20 cellular contexts compared by ENCODE assay signal in genomic region chr5:179221877-179222220, GRCh38.
A peak's percentile ranks its signal among the peaks of the same experiment; 100 is the strongest.
DNase-seq lines count a peak whose midpoint lies in the region; ATAC-seq and TF ChIP-seq lines count a peak whose summit lies in the region.
"Had no signal": no experiment of that assay in that cellular context is flagged by ENCODE, and none has a peak within 500 bp of the region (broad histone marks: within the 10 kb centered on the region; RNA-seq: fewer than 3 reads in every experiment).

No MANE protein-coding gene starts in this region.

- peak overlapping the region; percentile 56; the same call in 1 of the 2 replicates for H3K27ac Mint-ChIP-seq in GM23338
- no peak overlapping the region for H3K27ac Mint-ChIP-seq in effector memory CD8-positive, alpha-beta T cell
- H3K27ac Mint-ChIP-seq: CD14-positive monocyte; CD4-positive, alpha-beta T cell; CD8-positive, alpha-beta memory T cell had no signal

- peaks cover 26% of the 10 kb centered on the region for H3K36me3 Mint-ChIP-seq in GM23338 (ENCODE audit: low read depth)
- peaks cover 3% of the 10 kb centered on the region for H3K36me3 Mint-ChIP-seq in effector memory CD8-positive, alpha-beta T cell (ENCODE audit: insufficient read depth)
- H3K36me3 Mint-ChIP-seq: CD14-positive monocyte; CD8-positive, alpha-beta memory T cell had no signal

- no peak for ATAC-seq in GM23338
- ATAC-seq in RWPE2 (ENCODE audit: low read depth): no peak
- no peak for ATAC-seq in lower lobe of right lung
- ATAC-seq in effector memory CD8-positive, alpha-beta T cell (replicated peaks): no peak
- ATAC-seq: A549 had no signal

- no peak overlapping the region for H3K4me3 Mint-ChIP-seq in GM23338
- no peak overlapping the region for H3K4me3 Mint-ChIP-seq in effector memory CD8-positive, alpha-beta T cell
- H3K4me3 Mint-ChIP-seq: CD14-positive monocyte; CD4-positive, alpha-beta T cell; CD8-positive, alpha-beta memory T cell had no signal

- H3K4me3 ChIP-seq in GM23338: no peak overlapping the region
- no peak overlapping the region for H3K4me3 ChIP-seq in RWPE2 (ENCODE audit: severe bottlenecking)
- no peak overlapping the region for H3K4me3 ChIP-seq in lower lobe of right lung
- no peak overlapping the region for H3K4me3 ChIP-seq in spleen
- H3K4me3 ChIP-seq: A549; BLaER1 treated with 17β-estradiol and CSF1 and Interleukin-3, amounts not matched to agents 10 nM and 100 nM had no signal

- no peak for DNase-seq in GM23338 (ENCODE audit: low spot score)
- peak; percentile 42 for DNase-seq in RWPE2 (ENCODE audit: low spot score)
- peak; percentile 5 for DNase-seq in lower lobe of right lung
- peak; percentile 50 for DNase-seq in spleen
- no peak for DNase-seq in NCI-H1930 (lab: John Stamatoyannopoulos, UW)
- DNase-seq in effector memory CD8-positive, alpha-beta T cell: no peak
- no peak for DNase-seq in activated gamma-delta T cell treated with Interleukin-2 at 50 U/mL for 16 hours
- DNase-seq: 8988T; ACHN; AML-193; BE2C; CD4-positive, alpha-beta T cell; CD8-positive, alpha-beta memory T cell; DMS 273 treated with DMSO at 0.1 percent for 48 hours; DMS79; GF-D8; HCEC 1CT had no signal

- no peak overlapping the region for H3K4me2 ChIP-seq in GM23338
- H3K4me2 ChIP-seq: A549; BLaER1 treated with 17β-estradiol and CSF1 and Interleukin-3, amounts not matched to agents 10 nM and 100 nM had no signal

- H3K9me2 ChIP-seq in GM23338 (ENCODE audit: insufficient read depth): no peaks in the 10 kb centered on the region

- TF ChIP-seq POLR2A in spleen (IDR thresholded peaks at IDR 0.05): no peak

- intact Hi-C loops in lower lobe of right lung (cut with DNase I): no loop called here
- intact Hi-C loops in spleen (cut with DNase I; ENCODE audit: low total_unique reads): no loop called here

- H3K27me3 ChIP-seq in GM23338 (ENCODE audit: insufficient read depth): no peaks in the 10 kb centered on the region
- no peaks in the 10 kb centered on the region for H3K27me3 ChIP-seq in RWPE2 (ENCODE audit: insufficient read depth, poor library complexity, severe bottlenecking)
- no peaks in the 10 kb centered on the region for H3K27me3 ChIP-seq in lower lobe of right lung (ENCODE audit: low read depth)
- H3K27me3 ChIP-seq in spleen (replicated peaks in 1 of 7): no peaks in the 10 kb centered on the region
- H3K27me3 ChIP-seq: BE2C had no signal

- peaks cover 9% of the 10 kb centered on the region for H3K9me3 ChIP-seq in RWPE2 (ENCODE audit: severe bottlenecking)
- H3K9me3 ChIP-seq in lower lobe of right lung: peaks cover 6% of the 10 kb centered on the region
- peaks cover 0 to 19% (median 11%) of the 10 kb centered on the region in 8 donors for H3K9me3 ChIP-seq in spleen
- H3K9me3 ChIP-seq: BE2C had no signal

- H3K36me3 ChIP-seq in GM23338 (ENCODE audit: insufficient read depth) (no peaks in the 10 kb centered on the region), RWPE2 (ENCODE audit: low read depth) (no peaks in the 10 kb centered on the region), lower lobe of right lung (no peaks in the 10 kb centered on the region), spleen (no peaks in the 10 kb centered on the region)
- H3K36me3 ChIP-seq: BE2C; BLaER1 treated with 17β-estradiol and CSF1 and Interleukin-3, amounts not matched to agents 10 nM and 100 nM had no signal

- peaks cover 37% of the 10 kb centered on the region for H3K9me3 Mint-ChIP-seq in GM23338
- peaks cover 7 to 8% of the 10 kb centered on the region in 2 donors for H3K9me3 Mint-ChIP-seq in effector memory CD8-positive, alpha-beta T cell

- peaks cover 13% of the 10 kb centered on the region for H3K27me3 Mint-ChIP-seq in GM23338 (ENCODE audit: insufficient read depth, low read depth, poor library complexity)
- H3K27me3 Mint-ChIP-seq in effector memory CD8-positive, alpha-beta T cell: peaks cover 5 to 34% of the 10 kb centered on the region in 2 donors
- H3K27me3 Mint-ChIP-seq: CD4-positive, alpha-beta T cell had no signal

- 0 out of 2 replicates have a peak, but pooled peaks cover 4% of the 10 kb centered on the region for H3F3A ChIP-seq in GM23338 (replicated peaks; ENCODE audit: low read depth)

- TF ChIP-seq CTCF in GM23338 (conservative IDR thresholded peaks at IDR 0.05; ENCODE audit: low read depth in 2 of 2) (no peak), RWPE2 (IDR thresholded peaks at IDR 0.05; ENCODE audit: poor library complexity, severe bottlenecking) (no peak), lower lobe of right lung (IDR thresholded peaks at IDR 0.05) (no peak), spleen (IDR thresholded peaks at IDR 0.05 in 8 of 11, conservative IDR thresholded peaks at IDR 0.05 in 3 of 11) (no peak)

- H3K4me1 Mint-ChIP-seq in GM23338: peaks cover 6% of the 10 kb centered on the region; the same call in 2 of the 3 replicates
- no peaks in the 10 kb centered on the region for H3K4me1 Mint-ChIP-seq in effector memory CD8-positive, alpha-beta T cell (ENCODE audit: low read depth in 2 of 2)
- H3K4me1 Mint-ChIP-seq: CD14-positive monocyte; CD8-positive, alpha-beta memory T cell had no signal

- H4K20me1 ChIP-seq in GM23338 (replicated peaks; ENCODE audit: insufficient read depth): no peaks in the 10 kb centered on the region

- H2AFZ ChIP-seq in GM23338: no peak overlapping the region

- H3K4me1 ChIP-seq in GM23338 (ENCODE audit: insufficient read depth) (no peaks in the 10 kb centered on the region), RWPE2 (ENCODE audit: insufficient read depth, poor library complexity, severe bottlenecking) (no peaks in the 10 kb centered on the region), lower lobe of right lung (no peaks in the 10 kb centered on the region), spleen (peaks cover 0 to 28% (median 7%) of the 10 kb centered on the region in 6 donors)
- H3K4me1 ChIP-seq: A549, BE2C had no signal

- WGBS in spleen, 5 donors: 55 to 95% (median 80%) methylated on average over 6 of the region's 6 CpGs

- H3K27ac ChIP-seq in GM23338 (ENCODE audit: low read depth): no peak overlapping the region
- H3K27ac ChIP-seq in RWPE2 (ENCODE audit: poor library complexity, severe bottlenecking): no peak overlapping the region
- no peak overlapping the region for H3K27ac ChIP-seq in lower lobe of right lung
- no peak overlapping the region for H3K27ac ChIP-seq in spleen
- H3K27ac ChIP-seq: A549; BLaER1 treated with 17β-estradiol and CSF1 and Interleukin-3, amounts not matched to agents 10 nM and 100 nM had no signal

- no peaks in the 10 kb centered on the region for H3K79me2 ChIP-seq in GM23338 (replicated peaks; ENCODE audit: insufficient read depth)

TF ChIP-seq in GM23338, 12 proteins besides CTCF, POLR2A, EP300 and RAD21:
- TF ChIP-seq ETS1 (IDR thresholded peaks at IDR 0.05) (no peak), JUNB (IDR thresholded peaks at IDR 0.05; ENCODE audit: unreplicated experiment) (no peak), ZNF331 (CRISPR knock-in tag; IDR thresholded peaks at IDR 0.05; ENCODE audit: low read depth) (no peak), CREB1 (CRISPR knock-in tag; IDR thresholded peaks at IDR 0.05; ENCODE audit: low read depth) (no peak), STAT1 (IDR thresholded peaks at IDR 0.05; ENCODE audit: unreplicated experiment) (no peak), EZH2phosphoT487 (IDR thresholded peaks at IDR 0.05; ENCODE audit: unreplicated experiment) (no peak), EZH2 (IDR thresholded peaks at IDR 0.05; ENCODE audit: low read depth, unreplicated experiment) (no peak), POLR2AphosphoS5 (IDR thresholded peaks at IDR 0.05; ENCODE audit: low read depth) (no peak), ZNF114 (CRISPR knock-in tag; IDR thresholded peaks at IDR 0.05) (no peak), NANOG (IDR thresholded peaks at IDR 0.05; ENCODE audit: borderline replicate concordance) (no peak), REST (IDR thresholded peaks at IDR 0.05; ENCODE audit: unreplicated experiment) (no peak)
TF ChIP-seq in GM23338: peak in this region for 0.

Comparison
In these comparisons a context has a peak if more than half of its experiments do, and no peak if none do; other contexts are left out.
1. DNase-seq: peak in RWPE2 (single experiment), lower lobe of right lung (single experiment) and spleen (single experiment); none in GM23338 (single experiment), NCI-H1930 (0 of 2), effector memory CD8-positive, alpha-beta T cell (0 of 3) and activated gamma-delta T cell treated with Interleukin-2 at 50 U/mL for 16 hours (single experiment).